In the genomic region with DNA sequence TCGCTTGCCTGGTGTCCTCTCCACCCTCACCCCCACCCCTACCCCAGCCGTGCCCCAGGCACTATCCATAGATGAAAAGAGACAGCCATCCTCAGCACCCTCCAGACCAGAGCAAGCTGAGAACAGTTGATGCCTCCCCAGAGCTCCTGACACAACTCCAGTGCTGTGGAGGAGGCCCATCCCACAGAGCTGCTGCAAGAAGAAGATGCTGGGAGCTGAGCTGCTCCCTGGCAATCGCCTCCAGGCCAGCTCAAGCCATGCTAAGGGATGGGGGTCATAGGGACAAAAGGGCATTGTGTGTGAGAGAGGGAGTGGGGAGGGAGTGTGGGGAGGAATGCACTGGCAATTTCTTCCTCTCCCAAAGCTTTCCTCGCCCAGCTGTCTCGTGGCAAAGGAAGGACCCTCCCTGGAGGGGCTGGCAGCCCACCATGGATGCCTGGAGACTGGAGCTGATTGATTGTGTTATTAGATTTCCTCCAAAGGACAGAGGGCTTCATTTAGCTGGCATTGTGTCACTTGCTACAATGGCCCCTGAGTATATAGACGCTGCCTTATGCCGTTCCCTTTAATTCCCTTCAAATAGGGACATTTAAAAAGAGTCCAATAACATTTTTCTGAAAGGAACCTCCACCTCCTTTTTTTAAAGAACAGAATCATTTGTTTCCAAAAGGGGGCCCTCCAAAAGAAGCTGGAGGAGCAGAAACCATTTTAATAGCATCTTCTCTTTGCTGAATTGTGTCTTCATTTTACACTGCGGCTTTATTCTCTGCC, we compare ENCODE assay signal across 8 cellular contexts.
DNase-seq lines count a peak whose midpoint lies in the region; ATAC-seq lines count a peak whose summit lies in the region.

No MANE protein-coding gene starts in this region.

- H3K9me3 ChIP-seq in mucosa of rectum (ENCODE audit: control insufficient read depth in 2 of 2, low read length in 2 of 2) (no peaks in the 10 kb centered on the region), thymus (ENCODE audit: control insufficient read depth) (no peaks in the 10 kb centered on the region)

- peak overlapping the region; percentile 41 to 50 for H3K27ac ChIP-seq in mucosa of rectum (ENCODE audit: low read depth in 2 of 2, low read length in 2 of 2)
- peak overlapping the region; percentile 89 for H3K27ac ChIP-seq in thymus (ENCODE audit: low read depth)

- H3K4me1 ChIP-seq in mucosa of rectum (ENCODE audit: control insufficient read depth in 2 of 2, insufficient read depth in 2 of 2, low read length in 2 of 2) (peaks cover 0 to 3% of the 10 kb centered on the region in 2 donors), thymus (ENCODE audit: control insufficient read depth, insufficient read depth, low read length) (peaks cover 31% of the 10 kb centered on the region)

- no peak for ATAC-seq in left lobe of liver

- no peak overlapping the region for H3K4me3 ChIP-seq in mucosa of rectum (ENCODE audit: low read length in 2 of 2)
- no peak overlapping the region for H3K4me3 ChIP-seq in thymus (ENCODE audit: low read length)

- peak; percentile 37 for DNase-seq in activated CD4-positive, CD25-positive, alpha-beta regulatory T cell treated with anti-CD3 and anti-CD28 coated beads, Interleukin-2, amount 50 U/mL, for 72 hours
- no peak for DNase-seq in activated CD4-positive, CD25-positive, alpha-beta regulatory T cell (lab: John Stamatoyannopoulos, UW)
- DNase-seq in dermis blood vessel endothelial cell (peak; percentile 10), AG20443 (ENCODE audit: low spot score) (no peak), NCI-H2227 (lab: John Stamatoyannopoulos, UW; ENCODE audit: unreplicated experiment) (no peak), left lobe of liver (ENCODE audit: low spot score) (no peak)

- H3K27me3 ChIP-seq in mucosa of rectum (ENCODE audit: control insufficient read depth in 2 of 2, insufficient read depth in 2 of 2, low read length in 2 of 2) (no peaks in the 10 kb centered on the region), thymus (ENCODE audit: control insufficient read depth, insufficient read depth) (peaks cover 12% of the 10 kb centered on the region)

- H3K9ac ChIP-seq in mucosa of rectum (ENCODE audit: low read depth in 1 of 2, low read length in 2 of 2), result no peak overlapping the region

- H3K36me3 ChIP-seq in mucosa of rectum (ENCODE audit: control insufficient read depth in 2 of 2, insufficient read depth in 2 of 2, low read length in 2 of 2), result no peaks in the 10 kb centered on the region
- H3K36me3 ChIP-seq in thymus (ENCODE audit: control insufficient read depth, insufficient read depth), result no peaks in the 10 kb centered on the region

- 90% methylated on average over 8 of the region's 8 CpGs for WGBS in thymus

Comparison
In these comparisons a context has a peak if more than half of its experiments do, and no peak if none do; other contexts are left out.
1. DNase-seq: peak in activated CD4-positive, CD25-positive, alpha-beta regulatory T cell treated with anti-CD3 and anti-CD28 coated beads, Interleukin-2, amount 50 U/mL, for 72 hours (single experiment) and dermis blood vessel endothelial cell (single experiment); none in activated CD4-positive, CD25-positive, alpha-beta regulatory T cell (0 of 4), AG20443 (single experiment), NCI-H2227 (single experiment) and left lobe of liver (single experiment).